25 cellular contexts compared by ENCODE assay signal in the genomic region with DNA sequence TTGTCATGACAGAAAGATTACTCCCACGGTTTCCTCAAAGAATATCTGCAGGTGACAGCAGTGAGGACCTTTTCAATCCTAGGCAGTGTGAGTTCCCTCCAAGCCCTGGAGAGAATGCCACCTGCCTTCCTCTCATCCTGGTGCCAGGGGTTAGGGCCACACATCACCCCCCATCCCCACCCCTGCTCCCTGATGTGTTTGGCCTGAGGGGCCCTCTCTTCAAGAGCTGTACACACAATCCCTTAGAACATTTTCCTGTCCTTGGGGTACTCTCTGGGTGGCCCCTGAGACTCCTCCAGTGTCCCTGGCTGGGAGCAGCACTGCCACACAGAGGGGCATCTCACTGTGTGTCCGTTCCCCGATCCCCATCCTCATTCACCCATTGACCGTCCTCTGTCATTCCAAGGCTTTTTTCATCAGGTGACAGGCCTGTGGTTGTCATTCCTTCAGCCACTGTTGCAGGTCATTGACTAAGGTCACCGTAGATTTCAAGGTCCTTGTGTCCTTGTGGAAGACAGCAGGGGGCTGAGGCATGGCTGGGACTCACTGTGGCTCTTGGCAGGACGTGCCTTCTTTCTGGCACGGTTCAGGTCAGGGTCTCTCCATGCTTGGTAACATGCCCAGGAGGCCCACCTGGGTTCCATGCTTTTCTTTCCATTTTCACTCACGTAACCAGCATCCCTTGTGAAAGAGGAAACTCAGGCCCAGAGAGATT. TPM values are rescaled to one million over a fixed set of nuclear protein-coding genes. Genes with fewer than 3 reads are reported as not detected.
"Had no signal": no experiment of that assay in that cellular context is flagged by ENCODE, and none has a peak within 500 bp of the region (broad histone marks: within the 10 kb centered on the region; RNA-seq: fewer than 3 reads in every experiment).

No MANE protein-coding gene starts in this region.

- H3K36me3 Mint-ChIP-seq: activated CD4-positive, alpha-beta memory T cell treated with anti-CD3 and anti-CD28 coated beads for 36 hours; activated naive CD8-positive, alpha-beta T cell treated with anti-CD3 and anti-CD28 coated beads for 36 hours; memory B cell; stimulated activated effector memory CD8-positive, alpha-beta T cell treated with anti-CD3 and anti-CD28 coated beads, Interleukin-12 subunit alpha, Interleukin-12 subunit beta, amount 100 ng/mL, for 72 hours had no signal

- H3K27me3 ChIP-seq: breast epithelium, esophagus squamous epithelium, stomach, suprapubic skin, transverse colon, uterus had no signal

- H3K4me1 ChIP-seq: breast epithelium, transverse colon, uterus had no signal

- H3K27ac Mint-ChIP-seq: activated CD4-positive, alpha-beta memory T cell treated with anti-CD3 and anti-CD28 coated beads for 36 hours; activated naive CD8-positive, alpha-beta T cell treated with anti-CD3 and anti-CD28 coated beads for 36 hours; memory B cell; stimulated activated effector memory CD8-positive, alpha-beta T cell treated with anti-CD3 and anti-CD28 coated beads, Interleukin-12 subunit alpha, Interleukin-12 subunit beta, amount 100 ng/mL, for 72 hours; T-helper 1 cell treated with Interleukin-12 subunit alpha and Interleukin-12 subunit beta and Interleukin-4 antibody, amounts not matched to agents 30 μg/mL and 1 μg/mL, for 36 hours had no signal

- H3K9me3 Mint-ChIP-seq: activated CD4-positive, alpha-beta memory T cell treated with anti-CD3 and anti-CD28 coated beads for 36 hours; activated naive CD8-positive, alpha-beta T cell treated with anti-CD3 and anti-CD28 coated beads for 36 hours; endodermal cell; memory B cell; stimulated activated effector memory CD8-positive, alpha-beta T cell treated with anti-CD3 and anti-CD28 coated beads, Interleukin-12 subunit alpha, Interleukin-12 subunit beta, amount 100 ng/mL, for 72 hours; T-helper 1 cell treated with Interleukin-12 subunit alpha and Interleukin-12 subunit beta and Interleukin-4 antibody, amounts not matched to agents 30 μg/mL and 1 μg/mL, for 36 hours had no signal

- H3K27me3 Mint-ChIP-seq: activated CD4-positive, alpha-beta memory T cell treated with anti-CD3 and anti-CD28 coated beads for 36 hours; activated naive CD8-positive, alpha-beta T cell treated with anti-CD3 and anti-CD28 coated beads for 36 hours had no signal

- H3K4me3 Mint-ChIP-seq: activated CD4-positive, alpha-beta memory T cell treated with anti-CD3 and anti-CD28 coated beads for 36 hours; activated naive CD8-positive, alpha-beta T cell treated with anti-CD3 and anti-CD28 coated beads for 36 hours; endodermal cell; memory B cell; stimulated activated effector memory CD8-positive, alpha-beta T cell treated with anti-CD3 and anti-CD28 coated beads, Interleukin-12 subunit alpha, Interleukin-12 subunit beta, amount 100 ng/mL, for 72 hours; T-helper 1 cell treated with Interleukin-12 subunit alpha and Interleukin-12 subunit beta and Interleukin-4 antibody, amounts not matched to agents 30 μg/mL and 1 μg/mL, for 36 hours had no signal

- H3K27ac ChIP-seq: breast epithelium, stomach, suprapubic skin, transverse colon, uterus had no signal

- ATAC-seq: stimulated activated effector memory CD8-positive, alpha-beta T cell treated with anti-CD3 and anti-CD28 coated beads, Interleukin-12 subunit alpha, Interleukin-12 subunit beta, amount 100 ng/mL, for 72 hours had no signal

- H3K9me3 ChIP-seq: breast epithelium, esophagus squamous epithelium, stomach, suprapubic skin, transverse colon, uterus had no signal

- H3K36me3 ChIP-seq: breast epithelium, uterus had no signal

- H3K4me1 Mint-ChIP-seq: activated naive CD8-positive, alpha-beta T cell treated with anti-CD3 and anti-CD28 coated beads for 36 hours; memory B cell had no signal

- H3K4me3 ChIP-seq: breast epithelium, esophagus squamous epithelium, stomach, suprapubic skin, transverse colon, uterus had no signal

- DNase-seq: activated CD4-positive, alpha-beta memory T cell treated with anti-CD3 and anti-CD28 coated beads for 36 hours; activated CD4-positive, alpha-beta T cell treated with anti-CD3 and anti-CD28 coated beads for 48 hours; activated CD4-positive, CD25-positive, alpha-beta regulatory T cell; activated naive CD4-positive, alpha-beta T cell treated with Interleukin-2 at 50 U/mL for 16 hours; activated naive CD8-positive, alpha-beta T cell treated with anti-CD3 and anti-CD28 coated beads for 36 hours; activated T-cell treated with anti-CD3 and anti-CD28 coated beads, Interleukin-2, amount 50 U/mL, for 48 hours; cortex of kidney; endodermal cell; esophagus squamous epithelium; nucleus accumbens; stimulated activated CD4-positive, alpha-beta T cell treated with anti-CD3 and anti-CD28 coated beads, Interleukin-12 subunit alpha, Interleukin-12 subunit beta, amount 100 ng/mL, for 4 hours; stimulated activated CD4-positive, alpha-beta T cell treated with anti-CD3 and anti-CD28 coated beads, Interleukin-1b, Interleukin-23, amount 100 ng/mL, for 48 hours; stomach; transverse colon; uterus had no signal

RNA-seq across cellular contexts. Expression of a gene that starts 26.9 kb away (rescaled TPM):
- total RNA-seq: activated CD4-positive, alpha-beta memory T cell treated with anti-CD3 and anti-CD28 coated beads for 36 hours; activated naive CD8-positive, alpha-beta T cell treated with anti-CD3 and anti-CD28 coated beads for 36 hours; astrocyte; cerebellum; endodermal cell; esophagus squamous epithelium; mononuclear cell; myocyte; stomach; transverse colon had no signal
- polyA plus RNA-seq: neural cell had no signal
